Comparison of ENCODE assay signal across 8 cellular contexts in the genomic region with DNA sequence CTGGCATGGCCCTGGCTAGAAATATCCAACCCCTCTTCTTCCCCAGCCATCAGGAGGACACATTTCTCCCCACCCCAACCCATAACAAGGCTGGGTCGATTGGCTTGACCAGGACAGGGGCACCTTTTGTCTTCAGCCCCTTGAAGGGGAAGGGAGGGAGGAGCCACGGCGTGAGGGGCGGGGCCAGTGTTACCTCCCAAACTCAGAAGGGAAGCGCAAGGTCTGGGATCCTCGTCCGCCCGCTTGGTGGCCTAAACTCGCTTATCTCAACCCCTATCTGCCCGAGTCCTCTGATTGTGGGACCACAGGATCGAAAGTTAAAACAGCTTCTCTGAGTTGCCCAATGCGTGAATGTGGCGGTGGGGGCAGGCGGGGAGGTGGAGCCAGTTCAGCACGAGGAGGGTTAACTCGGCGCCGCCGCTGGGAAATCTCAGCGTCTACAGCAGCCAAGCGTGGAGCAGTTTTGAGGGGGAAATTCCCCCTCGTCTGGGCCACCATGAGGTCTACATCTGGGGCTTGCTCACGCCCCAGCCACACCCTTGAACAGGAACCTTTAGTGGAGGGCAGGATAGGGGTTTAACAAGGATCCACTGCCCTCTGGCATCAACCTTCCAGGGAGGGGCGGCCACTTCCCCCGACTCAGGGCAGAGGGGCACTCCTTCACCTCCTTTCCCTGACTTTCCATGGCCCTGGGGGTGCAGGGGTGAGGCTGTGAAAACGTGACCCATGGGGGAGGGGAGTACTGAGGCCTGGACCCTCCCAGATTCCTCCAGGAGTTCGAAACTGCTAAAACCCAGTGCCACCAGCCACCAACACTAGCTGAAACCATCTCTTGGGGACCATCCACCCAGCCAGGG. TPM values are rescaled to one million over a fixed set of nuclear protein-coding genes. Genes with fewer than 3 reads are reported as not detected.
DNase-seq lines count a peak whose midpoint lies in the region; TF ChIP-seq lines count a peak whose summit lies in the region.

No MANE protein-coding gene starts in this region.

- H2BK20ac ChIP-seq in H9 (ENCODE audit: low read depth, low read length, poor library complexity, severe bottlenecking) = no peak overlapping the region

- no peak overlapping the region for H3K23ac ChIP-seq in H9 (ENCODE audit: insufficient read length, low read depth, low read length)

- peak overlapping the region; percentile 75 for H3K18ac ChIP-seq in H9 (ENCODE audit: insufficient read length, low read depth, low read length)

- H3K27me3 ChIP-seq in H9 (ENCODE audit: insufficient read depth, low read length) = no peaks in the 10 kb centered on the region
- no peaks in the 10 kb centered on the region for H3K27me3 ChIP-seq in esophagus muscularis mucosa
- H3K27me3 ChIP-seq in testis = no peaks in the 10 kb centered on the region

- H3K27ac ChIP-seq in H9 (ENCODE audit: insufficient read length, low read depth, low read length) = peak overlapping the region; percentile 9
- peak overlapping the region; percentile 98 to 99 (median 98) for H3K27ac ChIP-seq in esophagus muscularis mucosa (replicated peaks in 1 of 4)
- H3K27ac ChIP-seq in testis = peak overlapping the region; percentile 96 to 99

- no peaks in the 10 kb centered on the region for H3K79me2 ChIP-seq in H9 (ENCODE audit: insufficient read depth, low read length)

- no peak overlapping the region for H4K5ac ChIP-seq in H9 (ENCODE audit: insufficient read length, low read depth, low read length)

- H3K9me3 ChIP-seq in ES-I3 (ENCODE audit: control insufficient read depth, insufficient read depth, low read length) = no peaks in the 10 kb centered on the region
- no peaks in the 10 kb centered on the region for H3K9me3 ChIP-seq in H9 (ENCODE audit: control insufficient read depth, low read depth, low read length)
- H3K9me3 ChIP-seq in esophagus muscularis mucosa = no peaks in the 10 kb centered on the region
- H3K9me3 ChIP-seq in testis = no peaks in the 10 kb centered on the region

- no peak overlapping the region for H3T11ph ChIP-seq in H9 (ENCODE audit: low read length)

- H2AK5ac ChIP-seq in H9 (ENCODE audit: insufficient read length, low read length) = no peak overlapping the region

- H2AFZ ChIP-seq in H9 (ENCODE audit: low read length) = no peak overlapping the region

- peak overlapping the region; percentile 99 for H3K27ac Mint-ChIP-seq in H9
- peak overlapping the region; percentile 96 to 100 (median 98) for H3K27ac Mint-ChIP-seq in nephron

- H3K4me3 Mint-ChIP-seq in H9 = peak overlapping the region; percentile 69 to 81
- H3K4me3 Mint-ChIP-seq in nephron = peak overlapping the region; percentile 90 to 93 (median 91)

- H3K36me3 ChIP-seq in ES-I3 (ENCODE audit: insufficient read depth, low read length) = no peaks in the 10 kb centered on the region
- H3K36me3 ChIP-seq in esophagus muscularis mucosa = peaks cover 13 to 31% (median 30%) of the 10 kb centered on the region in 4 donors
- H3K36me3 ChIP-seq in testis (ENCODE audit: low read depth, missing control alignments) = no peaks in the 10 kb centered on the region

- H3K36me3 Mint-ChIP-seq in H9 (ENCODE audit: insufficient read depth in 1 of 3, low read depth in 3 of 3) = peaks cover 2 to 27% (median 8%) of the 10 kb centered on the region in 3 experiments; a peak in 5 of 7 replicates
- peaks cover 18% of the 10 kb centered on the region for H3K36me3 Mint-ChIP-seq in nephron (ENCODE audit: low read depth)

- no peak overlapping the region for H2BK15ac ChIP-seq in H9 (ENCODE audit: low read depth, low read length)

- H3K4me3 ChIP-seq in esophagus muscularis mucosa (peak overlapping the region; percentile 67 to 82 (median 76)), testis (peak overlapping the region; percentile 67 to 71)

- TF ChIP-seq CTCF in H9 (conservative IDR thresholded peaks at IDR 0.05) (peak; percentile 22; the same call in 1 of the 3 replicates), esophagus muscularis mucosa (IDR thresholded peaks at IDR 0.05) (no peak), nephron (IDR thresholded peaks at IDR 0.05; ENCODE audit: unreplicated experiment in 3 of 3) (no peak), testis (IDR thresholded peaks at IDR 0.05) (no peak)

- H3K4me1 ChIP-seq in ES-I3 (ENCODE audit: insufficient read depth, low read length) = 0 out of 2 replicates have a peak, but pooled peaks cover 5% of the 10 kb centered on the region
- no peaks in the 10 kb centered on the region; the same call in 1 of the 2 replicates for H3K4me1 ChIP-seq in H9 (ENCODE audit: insufficient read depth, low read length)
- H3K4me1 ChIP-seq in esophagus muscularis mucosa = peaks cover 17 to 61% (median 54%) of the 10 kb centered on the region in 4 donors
- peaks cover 12% of the 10 kb centered on the region for H3K4me1 ChIP-seq in testis

- peak overlapping the region; percentile 47 for H3K4me2 ChIP-seq in H9 (ENCODE audit: insufficient read depth, insufficient read length, low read length)

- H2BK5ac ChIP-seq in H9 (ENCODE audit: insufficient read length, low read length) = no peak overlapping the region

- peak overlapping the region; percentile 69 for H3K9ac ChIP-seq in ES-I3 (ENCODE audit: low read depth, low read length)
- peak overlapping the region; percentile 27 for H3K9ac ChIP-seq in H9 (ENCODE audit: extremely low read depth, insufficient read length, low read length)

- H3K79me1 ChIP-seq in H9 (ENCODE audit: insufficient read depth, low read depth, low read length, poor library complexity, severe bottlenecking) = no peaks in the 10 kb centered on the region

- no peak overlapping the region; the same call in 1 of the 2 replicates for H3K4ac ChIP-seq in H9 (ENCODE audit: low read depth, low read length)

- H2BK120ac ChIP-seq in H9 (ENCODE audit: low read depth, low read length, poor library complexity, severe bottlenecking) = no peak overlapping the region

- H3K56ac ChIP-seq in H9 (ENCODE audit: insufficient read length, low read depth, low read length) = no peak overlapping the region

- H3K27me3 Mint-ChIP-seq in H9 (ENCODE audit: low read depth) (no peaks in the 10 kb centered on the region; the same call in 1 of the 2 replicates), nephron (ENCODE audit: low read depth) (no peaks in the 10 kb centered on the region)

- H3K9me3 Mint-ChIP-seq in H9 = no peaks in the 10 kb centered on the region; a peak in 1 of 5 replicates
- H3K9me3 Mint-ChIP-seq in nephron = no peaks in the 10 kb centered on the region

- intact Hi-C loops in esophagus muscularis mucosa (cut with DNase I) (loop anchor here (2.0 to 5.0 kb wide), 2 partner anchors 22 to 103 kb away; a partner anchor contains a TSS), testis (cut with DNase I; ENCODE audit: low total_unique reads) (loop anchor here (5.0 kb wide), 1 partner anchor 43 kb away; no protein-coding TSS in a partner anchor)

- TF ChIP-seq POLR2A in esophagus muscularis mucosa (IDR thresholded peaks at IDR 0.05; ENCODE audit: low read depth) = no peak
- no peak for TF ChIP-seq POLR2A in testis (IDR thresholded peaks at IDR 0.05)

- WGBS in H9 (ENCODE audit: extremely low coverage, insufficient read length, low lambda C conversion rate) = no CpG with 5 or more reads among the region's 27 CpGs
- WGBS in esophagus muscularis mucosa = 0% methylated on average over 10 of the region's 27 CpGs
- 0% methylated on average over 10 to 27 of the region's 27 CpGs for WGBS in testis, 2 donors

- peaks cover 29 to 44% of the 10 kb centered on the region in 2 experiments for H3K4me1 Mint-ChIP-seq in H9
- H3K4me1 Mint-ChIP-seq in nephron = peaks cover 50% of the 10 kb centered on the region

- H4K8ac ChIP-seq in H9 (replicated peaks; ENCODE audit: insufficient read length, low read depth, low read length) = no peak overlapping the region

- H2BK12ac ChIP-seq in H9 (ENCODE audit: insufficient read length, low read depth, low read length) = no peak overlapping the region

- H3K23me2 ChIP-seq in H9 (ENCODE audit: insufficient read length, low read depth, low read length, poor library complexity, severe bottlenecking) = peaks cover 11% of the 10 kb centered on the region

- H4K91ac ChIP-seq in H9 (ENCODE audit: insufficient read length, low read depth, low read length) = no peak overlapping the region

- TF ChIP-seq EP300 in esophagus muscularis mucosa (IDR thresholded peaks at IDR 0.05) = no peak

- no peaks in the 10 kb centered on the region for H4K20me1 ChIP-seq in H9 (ENCODE audit: control insufficient read depth, insufficient read depth, insufficient read length)

- DNase-seq in H9 (peak; percentile 93), NCI-H526 treated with DMSO at 0.1 percent for 48 hours (lab: John Stamatoyannopoulos, UW) (peak; percentile 54), esophagus muscularis mucosa (ENCODE audit: extremely low spot score) (no peak), testis (peak; percentile 86), NCI-H524 (lab: John Stamatoyannopoulos, UW) (no peak)
- DNase-seq in activated CD8-positive, alpha-beta memory T cell treated with anti-CD3 and anti-CD28 coated beads, Interleukin-2, amount 50 U/mL, for 48 hours = peak; percentile 89

- H3K14ac ChIP-seq in H9 (ENCODE audit: insufficient read depth, low read length) = peak overlapping the region; percentile 41; the same call in 1 of the 2 replicates

RNA-seq across cellular contexts. Expression of a gene that starts 0.7 kb away (rescaled TPM):
- total RNA-seq in H9 (2021) (42.9 and 44.4 TPM in 2 replicates), esophagus muscularis mucosa (100 to 1,000 TPM; 111 to 168 (median 157) TPM), testis (10 to 100 TPM; 66.2 to 81.5 TPM)
- polyA plus RNA-seq in testis (ENCODE audit: insufficient read depth, low read depth, low replicate concordance) = 53.2 TPM

RNA-seq across cellular contexts. Expression of a gene that starts 17.9 kb away (rescaled TPM):
- 98.4 and 115 TPM in 2 replicates for total RNA-seq in H9 (2021)
- 100 to 1,000 TPM; 203 to 338 (median 250) TPM for total RNA-seq in esophagus muscularis mucosa
- total RNA-seq in testis = 100 to 1,000 TPM; 135 to 200 TPM
- polyA plus RNA-seq in testis (ENCODE audit: insufficient read depth, low read depth, low replicate concordance) = 82.4 TPM

RNA-seq across cellular contexts. Expression of a gene that starts 21.5 kb away (rescaled TPM):
- total RNA-seq in H9 (2021) (67.8 and 68.1 TPM in 2 replicates), esophagus muscularis mucosa (10 to 100 TPM; 21.6 to 41.5 (median 35.1) TPM), testis (10 to 100 TPM; 45.7 to 59.5 TPM)
- 31.4 TPM for polyA plus RNA-seq in testis (ENCODE audit: insufficient read depth, low read depth, low replicate concordance)

RNA-seq across cellular contexts. Expression of a gene that starts 31.8 kb away (rescaled TPM):
- 50.1 and 53.0 TPM in 2 replicates for total RNA-seq in H9 (2021)
- 10 to 100 TPM in 2 of 4 donors, 1 to 10 TPM in 2; 8.3 to 11.8 (median 10.0) TPM for total RNA-seq in esophagus muscularis mucosa
- total RNA-seq in testis = 10 to 100 TPM; 18.1 to 18.2 TPM
- 15.9 TPM for polyA plus RNA-seq in testis (ENCODE audit: insufficient read depth, low read depth, low replicate concordance)

RNA-seq across cellular contexts. Expression of a gene that starts 37.0 kb away (rescaled TPM):
- total RNA-seq in H9 (2021) = not detected in 2 replicates
- total RNA-seq in esophagus muscularis mucosa = not detected
- total RNA-seq in testis = not detected
- not detected for polyA plus RNA-seq in testis (ENCODE audit: insufficient read depth, low read depth, low replicate concordance)

Comparison
In these comparisons a context has a peak if more than half of its experiments do, and no peak if none do; other contexts are left out.
1. DNase-seq: peak in H9 (single experiment), NCI-H526 treated with DMSO at 0.1 percent for 48 hours (single experiment), activated CD8-positive, alpha-beta memory T cell treated with anti-CD3 and anti-CD28 coated beads, Interleukin-2, amount 50 U/mL, for 48 hours (single experiment) and testis (single experiment); none in esophagus muscularis mucosa (single experiment) and NCI-H524 (0 of 2).
2. H3K27ac ChIP-seq: peak in every context shown above with its lines; median percentile 98 in esophagus muscularis mucosa; 98 in testis; 9 in H9.